In genomic region chr16:66167564-66168291, GRCh38 we compare ENCODE assay signal across 14 cellular contexts.
A peak's percentile ranks its signal among the peaks of the same experiment; 100 is the strongest.
DNase-seq lines count a peak whose midpoint lies in the region; ATAC-seq and TF ChIP-seq lines count a peak whose summit lies in the region.
"Had no signal": no experiment of that assay in that cellular context is flagged by ENCODE, and none has a peak within 500 bp of the region (broad histone marks: within the 10 kb centered on the region; RNA-seq: fewer than 3 reads in every experiment).

No MANE protein-coding gene starts in this region.

- no peak for TF ChIP-seq POLR2A in GM18505 (IDR thresholded peaks at IDR 0.05; ENCODE audit: borderline replicate concordance, extremely low read depth, insufficient read depth, insufficient read length)

- H3K4me3 ChIP-seq in AG04450 (ENCODE audit: low read depth, low read length), result no peak overlapping the region
- H3K4me3 ChIP-seq in liver (ENCODE audit: low read depth in 1 of 3, low read length in 3 of 3), result no peak overlapping the region

- H3K9me3 Mint-ChIP-seq in chondrocyte (ENCODE audit: low read depth), result no peaks in the 10 kb centered on the region
- H3K9me3 Mint-ChIP-seq: activated naive CD4-positive, alpha-beta T cell treated with anti-CD3 and anti-CD28 coated beads, Interleukin-2, amount 50 U/mL, for 24 hours; stimulated activated memory B cell treated with anti-CD40 and anti-IgM and Interleukin-4, amounts not matched to agents 10 μg/mL and 1 μg/mL and 100 μg/mL, for 72 hours had no signal

- CTCF ChIA-PET in AG04450 (lab: Charles Lee), result interaction anchor here (1.1 kb wide), 1 partner anchor 15 kb away, joined by 3 read pairs; no protein-coding TSS in a partner anchor

- H3K27ac Mint-ChIP-seq in chondrocyte (ENCODE audit: unreplicated experiment), result no peak overlapping the region
- H3K27ac Mint-ChIP-seq: activated naive CD4-positive, alpha-beta T cell treated with anti-CD3 and anti-CD28 coated beads, Interleukin-2, amount 50 U/mL, for 24 hours; B cell; stimulated activated memory B cell treated with anti-CD40 and anti-IgM and Interleukin-4, amounts not matched to agents 10 μg/mL and 1 μg/mL and 100 μg/mL, for 72 hours had no signal

- peak; percentile 53 to 66 for TF ChIP-seq RAD21 in liver (IDR thresholded peaks at IDR 0.05)

- H3K27ac ChIP-seq in AG04450 (ENCODE audit: low read depth, low read length) (no peak overlapping the region), liver (ENCODE audit: low read depth in 1 of 2, low read length in 2 of 2) (no peak overlapping the region)
- H3K27ac ChIP-seq: KMS-11 had no signal

- DNase-seq in AG04450 (ENCODE audit: low read depth, low spot score), result no peak
- DNase-seq in chondrocyte (ENCODE audit: low spot score), result no peak
- DNase-seq in cerebellum (ENCODE audit: low spot score), result no peak
- DNase-seq in T-helper 1 cell, result no peak
- no peak for DNase-seq in NCI-H526 (lab: John Stamatoyannopoulos, UW)
- DNase-seq: mammary epithelial cell, NCI-H2081 had no signal

- H3K4me1 ChIP-seq in liver (ENCODE audit: control insufficient read depth in 4 of 4, insufficient read depth in 4 of 4, low read length in 3 of 4), result no peaks in the 10 kb centered on the region

- peaks cover 2% of the 10 kb centered on the region for H3K36me3 Mint-ChIP-seq in chondrocyte (ENCODE audit: low read depth)
- H3K36me3 Mint-ChIP-seq: activated naive CD4-positive, alpha-beta T cell treated with anti-CD3 and anti-CD28 coated beads, Interleukin-2, amount 50 U/mL, for 24 hours; stimulated activated memory B cell treated with anti-CD40 and anti-IgM and Interleukin-4, amounts not matched to agents 10 μg/mL and 1 μg/mL and 100 μg/mL, for 72 hours had no signal

- ATAC-seq in GM18505 (IDR thresholded peaks at IDR 0.05; ENCODE audit: unreplicated experiment), result no peak
- ATAC-seq: stimulated activated memory B cell treated with anti-CD40 and anti-IgM and Interleukin-4, amounts not matched to agents 10 μg/mL and 1 μg/mL and 100 μg/mL, for 72 hours had no signal

- 57% methylated on average over 12 of the region's 12 CpGs for WGBS in liver

- H3K9ac ChIP-seq in liver (ENCODE audit: low read depth in 1 of 2, low read length in 2 of 2), result no peak overlapping the region
- H3K9ac ChIP-seq: KMS-11 had no signal

- H3K9me3 ChIP-seq in AG04450 (ENCODE audit: control insufficient read depth, insufficient read depth, low read length) (peaks cover 6% of the 10 kb centered on the region), liver (ENCODE audit: control insufficient read depth in 4 of 4, low read length in 3 of 4) (no peaks in the 10 kb centered on the region)

- H3K27me3 Mint-ChIP-seq in chondrocyte (ENCODE audit: low read depth), result no peaks in the 10 kb centered on the region

- TF ChIP-seq CTCF in AG04450 (IDR thresholded peaks at IDR 0.05; ENCODE audit: low read depth, low read length), result peak; percentile 54
- TF ChIP-seq CTCF in LNCAP (IDR thresholded peaks at IDR 0.05), result peak; percentile 17; the same call in 1 of the 2 replicates
- TF ChIP-seq CTCF in chondrocyte (IDR thresholded peaks at IDR 0.05), result peak; percentile 58
- no peak for TF ChIP-seq CTCF in liver (IDR thresholded peaks at IDR 0.05; ENCODE audit: low read depth, low read length, missing input control)

- H3K27me3 ChIP-seq in AG04450 (ENCODE audit: control insufficient read depth, insufficient read depth, low read length) (peaks cover 3% of the 10 kb centered on the region), liver (ENCODE audit: control insufficient read depth in 4 of 4, insufficient read depth in 4 of 4, low read length in 3 of 4) (no peaks in the 10 kb centered on the region)

- POLR2A ChIA-PET in AG04450 (lab: Yijun Ruan, JAX), result no interaction called here

- H3K36me3 ChIP-seq in liver (ENCODE audit: control insufficient read depth in 4 of 4, insufficient read depth in 3 of 4, low read depth in 1 of 4, low read length in 3 of 4), result no peaks in the 10 kb centered on the region

- peaks cover 12% of the 10 kb centered on the region for H3K4me1 Mint-ChIP-seq in chondrocyte (ENCODE audit: low read depth)
- H3K4me1 Mint-ChIP-seq: activated naive CD4-positive, alpha-beta T cell treated with anti-CD3 and anti-CD28 coated beads, Interleukin-2, amount 50 U/mL, for 24 hours; B cell; stimulated activated memory B cell treated with anti-CD40 and anti-IgM and Interleukin-4, amounts not matched to agents 10 μg/mL and 1 μg/mL and 100 μg/mL, for 72 hours had no signal

- no peak overlapping the region for H3K4me3 Mint-ChIP-seq in chondrocyte (ENCODE audit: unreplicated experiment)
- H3K4me3 Mint-ChIP-seq: activated naive CD4-positive, alpha-beta T cell treated with anti-CD3 and anti-CD28 coated beads, Interleukin-2, amount 50 U/mL, for 24 hours; B cell; stimulated activated memory B cell treated with anti-CD40 and anti-IgM and Interleukin-4, amounts not matched to agents 10 μg/mL and 1 μg/mL and 100 μg/mL, for 72 hours had no signal

TF ChIP-seq in liver, 16 proteins besides CTCF, POLR2A, EP300 and RAD21:
- TF ChIP-seq GABPA (IDR thresholded peaks at IDR 0.05 in 1 of 2, conservative IDR thresholded peaks at IDR 0.05 in 1 of 2), result no peak
- no peak for TF ChIP-seq TAF1 (conservative IDR thresholded peaks at IDR 0.05)
- TF ChIP-seq NR2F2 (IDR thresholded peaks at IDR 0.05), result no peak
- no peak for TF ChIP-seq HNF4G (IDR thresholded peaks at IDR 0.05)
- TF ChIP-seq ZBTB33 (IDR thresholded peaks at IDR 0.05), result no peak
- no peak for TF ChIP-seq EGR1 (IDR thresholded peaks at IDR 0.05; ENCODE audit: low read depth in 2 of 2)
- no peak for TF ChIP-seq YY1 (IDR thresholded peaks at IDR 0.05)
TF ChIP-seq in liver: peak in this region for 0.
